ENCODE assay signal across 29 cellular contexts in the genomic region with DNA sequence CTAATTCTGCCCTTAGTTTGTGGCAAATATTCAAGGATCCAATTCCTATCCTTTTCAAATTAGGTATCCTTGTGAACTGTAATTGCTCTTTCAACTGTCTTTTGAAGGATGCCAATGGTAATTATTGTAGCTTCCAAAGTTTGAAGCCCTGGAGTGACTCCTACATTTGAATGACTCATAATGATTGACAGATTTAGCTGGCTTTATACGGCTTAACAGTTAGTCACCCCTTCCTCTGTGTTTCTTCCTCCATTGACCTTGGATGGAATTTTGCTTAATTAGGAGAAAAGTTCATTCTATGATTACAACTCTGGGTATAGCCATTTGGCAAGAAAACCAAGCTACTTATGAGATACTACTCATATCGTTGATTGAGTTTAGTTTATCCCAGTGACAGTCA.
DNase-seq lines count a peak whose midpoint lies in the region; ATAC-seq and TF ChIP-seq lines count a peak whose summit lies in the region.
"Had no signal": no experiment of that assay in that cellular context is flagged by ENCODE, and none has a peak within 500 bp of the region (broad histone marks: within the 10 kb centered on the region; RNA-seq: fewer than 3 reads in every experiment).

No MANE protein-coding gene starts in this region.

- no peaks in the 10 kb centered on the region for H3K36me3 Mint-ChIP-seq in CD4-positive, alpha-beta T cell (ENCODE audit: low read depth)
- H3K36me3 Mint-ChIP-seq: activated naive CD8-positive, alpha-beta T cell; mesothelial cell of epicardium; naive thymus-derived CD8-positive, alpha-beta T cell had no signal

- no peak for TF ChIP-seq CTCF in A673 (conservative IDR thresholded peaks at IDR 0.05; ENCODE audit: low read depth, low read length)
- no peak for TF ChIP-seq CTCF in CD4-positive, alpha-beta T cell (IDR thresholded peaks at IDR 0.05)

- H3K27ac ChIP-seq in A673 (ENCODE audit: low read depth, low read length, poor library complexity, severe bottlenecking), result no peak overlapping the region
- peak overlapping the region; percentile 69; the same call in 1 of the 2 replicates for H3K27ac ChIP-seq in SJCRH30
- no peak overlapping the region for H3K27ac ChIP-seq in CD4-positive, alpha-beta T cell (ENCODE audit: low read depth, low read length)
- H3K27ac ChIP-seq: dorsolateral prefrontal cortex, epithelial cell of prostate, heart right ventricle, left lung, pancreas, right lobe of liver, thoracic aorta had no signal

- intact Hi-C loops in A673 (cut with micrococcal nuclease; ENCODE audit: unreplicated experiment), result no loop called here
- intact Hi-C loops in CD4-positive, alpha-beta T cell (cut with DNase I, micrococcal nuclease), result no loop called here

- TF ChIP-seq POLR2A in erythroblast (IDR thresholded peaks at IDR 0.05; ENCODE audit: low read length), result no peak

- no peaks in the 10 kb centered on the region for H3K4me1 Mint-ChIP-seq in CD4-positive, alpha-beta T cell (ENCODE audit: low read depth)
- H3K4me1 Mint-ChIP-seq: activated B cell treated with CpG ODN at 0.5 μM for 24 hours; central memory CD8-positive, alpha-beta T cell; naive thymus-derived CD8-positive, alpha-beta T cell had no signal

- H3K36me3 ChIP-seq in A673 (ENCODE audit: insufficient read depth, low read length, poor library complexity, severe bottlenecking) (no peaks in the 10 kb centered on the region), SJCRH30 (no peaks in the 10 kb centered on the region)
- H3K36me3 ChIP-seq: BLaER1 treated with 17β-estradiol and CSF1 and Interleukin-3, amounts not matched to agents 10 nM and 100 nM; heart right ventricle; left lung; pancreas; right lobe of liver; thoracic aorta had no signal

- H3K27ac Mint-ChIP-seq in CD4-positive, alpha-beta T cell, result no peak overlapping the region
- H3K27ac Mint-ChIP-seq: activated B cell treated with CpG ODN at 0.5 μM for 24 hours; activated naive CD8-positive, alpha-beta T cell; mesothelial cell of epicardium; naive thymus-derived CD8-positive, alpha-beta T cell had no signal

- H3K9me3 ChIP-seq in A673 (ENCODE audit: low read depth, low read length, poor library complexity, severe bottlenecking), result no peaks in the 10 kb centered on the region
- no peaks in the 10 kb centered on the region for H3K9me3 ChIP-seq in SJCRH30 (replicated peaks)
- H3K9me3 ChIP-seq in CD4-positive, alpha-beta T cell (ENCODE audit: control insufficient read depth, low read length), result no peaks in the 10 kb centered on the region
- H3K9me3 ChIP-seq: BLaER1 treated with 17β-estradiol and CSF1 and Interleukin-3, amounts not matched to agents 10 nM and 100 nM; heart right ventricle; left lung; pancreas; right lobe of liver; thoracic aorta had no signal

- H3K9me3 Mint-ChIP-seq in CD4-positive, alpha-beta T cell, result no peaks in the 10 kb centered on the region
- H3K9me3 Mint-ChIP-seq: activated B cell treated with CpG ODN at 0.5 μM for 24 hours; central memory CD8-positive, alpha-beta T cell; mesothelial cell of epicardium; naive thymus-derived CD8-positive, alpha-beta T cell had no signal

- no peak for ATAC-seq in CD4-positive, alpha-beta T cell (ENCODE audit: poor library complexity)
- ATAC-seq: heart right ventricle; left lung; naive thymus-derived CD8-positive, alpha-beta T cell; pancreas; stimulated activated naive CD8-positive, alpha-beta T cell treated with anti-CD3 and anti-CD28 coated beads, Interleukin-15, Interleukin-2, amounts not matched to agents 100 U/mL and 50 U/mL, for 24 hours had no signal

- H3K27me3 Mint-ChIP-seq in CD4-positive, alpha-beta T cell, result no peaks in the 10 kb centered on the region
- H3K27me3 Mint-ChIP-seq: activated B cell treated with CpG ODN at 0.5 μM for 24 hours; activated naive CD8-positive, alpha-beta T cell; central memory CD8-positive, alpha-beta T cell had no signal

- H3K4me3 Mint-ChIP-seq in CD4-positive, alpha-beta T cell, result no peak overlapping the region
- H3K4me3 Mint-ChIP-seq: activated B cell treated with CpG ODN at 0.5 μM for 24 hours; activated naive CD8-positive, alpha-beta T cell; central memory CD8-positive, alpha-beta T cell; mesothelial cell of epicardium; naive thymus-derived CD8-positive, alpha-beta T cell had no signal

- DNase-seq in A673 (ENCODE audit: low spot score), result peak; percentile 35
- DNase-seq in HT1080 (ENCODE audit: low read depth), result peak; percentile 76
- DNase-seq in SJCRH30, result no peak
- DNase-seq in kidney glomerular epithelial cell (lab: John Stamatoyannopoulos, UW), result peak; percentile 52
- DNase-seq in NCI-H526 (lab: John Stamatoyannopoulos, UW), result no peak
- DNase-seq in NCI-H146 treated with DMSO at 0.1 percent for 48 hours (lab: John Stamatoyannopoulos, UW; ENCODE audit: unreplicated experiment), result no peak
- no peak for DNase-seq in CD4-positive, alpha-beta T cell
- DNase-seq in erythroblast (lab: John Stamatoyannopoulos, UW), result no peak
- DNase-seq: activated B cell treated with CpG ODN at 0.5 μM for 24 hours; activated CD4-positive, alpha-beta T cell treated with anti-CD3 and anti-CD28 coated beads, Interleukin-2, amount 50 U/mL, for 48 hours; activated CD8-positive, alpha-beta memory T cell treated with anti-CD3 and anti-CD28 coated beads, Interleukin-2, amount 50 U/mL, for 48 hours; aorta; Calu3; dorsolateral prefrontal cortex; heart right ventricle; KBM-7; left lung; naive thymus-derived CD8-positive, alpha-beta T cell; pancreas; right lobe of liver; SHP77; stimulated activated naive CD8-positive, alpha-beta T cell treated with anti-CD3 and anti-CD28 coated beads, Interleukin-15, Interleukin-2, amounts not matched to agents 100 U/mL and 50 U/mL, for 24 hours; SW 1271 had no signal

- peaks cover 18% of the 10 kb centered on the region for H3K27me3 ChIP-seq in A673 (replicated peaks; ENCODE audit: insufficient read depth, low read depth, low read length, poor library complexity)
- H3K27me3 ChIP-seq in SJCRH30, result no peaks in the 10 kb centered on the region
- H3K27me3 ChIP-seq in CD4-positive, alpha-beta T cell (ENCODE audit: control insufficient read depth, insufficient read depth, low read length), result no peaks in the 10 kb centered on the region
- H3K27me3 ChIP-seq: BLaER1 treated with 17β-estradiol and CSF1 and Interleukin-3, amounts not matched to agents 10 nM and 100 nM; heart right ventricle; left lung; pancreas; right lobe of liver had no signal

- no TSS peak for BruUV-seq in A673 (replicated peaks; lab: Mats Ljungman, UMichigan)

- CTCF ChIA-PET in A673 (lab: Charles Lee), result interaction anchor here (0.6 kb wide), 1 partner anchor 204 kb away, joined by 3 read pairs; no protein-coding TSS in a partner anchor
- CTCF ChIA-PET in CD4-positive, alpha-beta T cell (lab: Charles Lee), result no interaction called here

- POLR2A ChIA-PET in A673 (lab: Charles Lee; ENCODE audit: low non-redundant PET), result no interaction called here
- POLR2A ChIA-PET in CD4-positive, alpha-beta T cell (lab: Charles Lee), result no interaction called here

- H3K4me3 ChIP-seq in A673 (ENCODE audit: low read depth, low read length, poor library complexity, severe bottlenecking), result no peak overlapping the region
- H3K4me3 ChIP-seq in SJCRH30, result no peak overlapping the region
- H3K4me3 ChIP-seq: BLaER1 treated with 17β-estradiol and CSF1 and Interleukin-3, amounts not matched to agents 10 nM and 100 nM; dorsolateral prefrontal cortex; heart right ventricle; left lung; pancreas; right lobe of liver; thoracic aorta had no signal

- H3K4me1 ChIP-seq in A673 (ENCODE audit: insufficient read depth, low read length, poor library complexity, severe bottlenecking) (no peaks in the 10 kb centered on the region), SJCRH30 (peaks cover 22% of the 10 kb centered on the region)
- H3K4me1 ChIP-seq: heart right ventricle, left lung, pancreas, right lobe of liver had no signal

Comparison
In these comparisons a context has a peak if more than half of its experiments do, and no peak if none do; other contexts are left out.
1. DNase-seq: peak in A673 (single experiment), HT1080 (single experiment) and kidney glomerular epithelial cell (single experiment); none in SJCRH30 (0 of 2), NCI-H526 (0 of 2), NCI-H146 treated with DMSO at 0.1 percent for 48 hours (single experiment), CD4-positive, alpha-beta T cell (0 of 10) and erythroblast (0 of 2).